Comparison of ENCODE assay signal across 8 cellular contexts in the genomic region with DNA sequence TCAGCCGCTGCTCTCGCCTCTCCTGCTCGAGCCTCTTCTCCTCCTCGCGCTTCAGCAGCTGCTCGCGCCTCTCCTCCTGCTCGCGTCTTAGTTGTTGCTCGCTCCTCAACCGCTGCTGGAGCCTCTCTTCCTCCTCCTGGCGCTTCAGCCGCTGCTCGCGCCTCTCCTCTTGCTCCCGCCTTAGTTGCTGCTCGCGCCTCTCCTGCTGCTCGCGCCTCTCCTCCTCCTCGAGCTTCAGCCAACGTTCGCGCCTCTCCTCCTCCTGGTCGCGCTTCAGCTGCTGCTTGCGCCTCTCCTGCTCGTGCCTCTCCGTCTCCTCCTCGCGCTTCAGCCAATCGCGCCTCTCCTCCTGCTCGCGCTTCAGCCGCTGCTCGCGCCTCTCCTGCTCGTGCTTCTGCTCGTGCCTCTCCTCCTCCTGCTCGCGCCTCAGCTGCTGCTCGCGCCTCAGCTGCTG. TPM values are rescaled to one million over a fixed set of nuclear protein-coding genes. Genes with fewer than 3 reads are reported as not detected.
DNase-seq lines count a peak whose midpoint lies in the region; ATAC-seq and TF ChIP-seq lines count a peak whose summit lies in the region.

No MANE protein-coding gene starts in this region.

- H3K27me3 ChIP-seq in breast epithelium (peaks cover 6 to 96% of the 10 kb centered on the region in 2 donors), Peyer's patch (peaks cover 0 to 49% of the 10 kb centered on the region in 2 donors), neural cell (ENCODE audit: insufficient read depth, low read depth, low read length) (peaks cover 60% of the 10 kb centered on the region), adrenal gland (peaks cover 75% of the 10 kb centered on the region)
- peaks cover 31% of the 10 kb centered on the region for H3K27me3 ChIP-seq in effector memory CD4-positive, alpha-beta T cell (replicated peaks; ENCODE audit: control insufficient read depth, insufficient read depth, low read length, poor library complexity, severe bottlenecking)

- H3K9me2 ChIP-seq in neural cell (ENCODE audit: insufficient read depth, low read length), result no peaks in the 10 kb centered on the region

- H3K36me3 Mint-ChIP-seq in MCF 10A (ENCODE audit: insufficient read depth, unreplicated experiment), result no peaks in the 10 kb centered on the region

- H2AFZ ChIP-seq in neural cell (ENCODE audit: low read depth, low read length), result peak overlapping the region; percentile 85

- H3K27ac ChIP-seq in breast epithelium, result no peak overlapping the region
- H3K27ac ChIP-seq in Peyer's patch, result no peak overlapping the region
- H3K27ac ChIP-seq in effector memory CD4-positive, alpha-beta T cell (ENCODE audit: insufficient read depth, low read length, poor library complexity, severe bottlenecking), result no peak overlapping the region
- H3K27ac ChIP-seq in neural cell (ENCODE audit: low read length), result peak overlapping the region; percentile 66
- no peak overlapping the region for H3K27ac ChIP-seq in adrenal gland

- peak overlapping the region; percentile 57 for H3K9ac ChIP-seq in neural cell (ENCODE audit: low read length)

- CTCF ChIA-PET in MCF 10A (lab: Yijun Ruan, JAX), result interaction anchor here (0.6 to 5.5 kb wide), 8 partner anchors 8 to 347 kb away, joined by 3 to 78 read pairs (median 5); no protein-coding TSS in a partner anchor

- H3K4me3 ChIP-seq in breast epithelium (peak overlapping the region; percentile 44 to 67 (median 48)), Peyer's patch (peak overlapping the region; percentile 8 to 50 (median 42)), neural cell (ENCODE audit: low read length) (peak overlapping the region; percentile 66), adrenal gland (peak overlapping the region in 1 of 4 donors; percentile 42)
- H3K4me3 ChIP-seq in effector memory CD4-positive, alpha-beta T cell (ENCODE audit: insufficient read depth, low read depth, low read length, poor library complexity, severe bottlenecking), result peak overlapping the region; percentile 71

- WGBS in adrenal gland, 4 donors, result 1 to 2% (median 2%) methylated on average over 33 to 44 of the region's 44 CpGs

- TF ChIP-seq RAD21 in neural cell (conservative IDR thresholded peaks at IDR 0.05), result no peak

- H3K4me2 ChIP-seq in neural cell (ENCODE audit: low read length), result peak overlapping the region; percentile 17

- TF ChIP-seq CTCF in breast epithelium (IDR thresholded peaks at IDR 0.05) (no peak), MCF 10A (IDR thresholded peaks at IDR 0.05; ENCODE audit: unreplicated experiment) (no peak), Peyer's patch (IDR thresholded peaks at IDR 0.05) (no peak), neural cell (IDR thresholded peaks at IDR 0.05; ENCODE audit: poor library complexity, severe bottlenecking) (no peak), adrenal gland (IDR thresholded peaks at IDR 0.05) (no peak)

- H3K9me3 ChIP-seq in breast epithelium, result no peaks in the 10 kb centered on the region
- peaks cover 0 to 5% (median 0%) of the 10 kb centered on the region in 4 donors for H3K9me3 ChIP-seq in Peyer's patch
- no peaks in the 10 kb centered on the region for H3K9me3 ChIP-seq in effector memory CD4-positive, alpha-beta T cell (ENCODE audit: control insufficient read depth, low read length)
- peaks cover 37% of the 10 kb centered on the region for H3K9me3 ChIP-seq in neural cell (ENCODE audit: low read length)
- H3K9me3 ChIP-seq in adrenal gland (replicated peaks in 1 of 3), result no peaks in the 10 kb centered on the region

- H3K27me3 Mint-ChIP-seq in MCF 10A (ENCODE audit: insufficient read depth, unreplicated experiment), result no peaks in the 10 kb centered on the region

- no peak for TF ChIP-seq EP300 in neural cell (conservative IDR thresholded peaks at IDR 0.05; ENCODE audit: poor library complexity, severe bottlenecking)

- BruUV-seq in MCF 10A (replicated peaks; lab: Mats Ljungman, UMichigan), result no TSS peak

- POLR2A ChIA-PET in MCF 10A (lab: Yijun Ruan, JAX), result interaction anchor here (1.3 to 4.5 kb wide), 7 partner anchors 16 to 119 kb away, joined by 3 to 45 read pairs (median 15); a partner anchor contains a TSS

- H3F3A ChIP-seq in neural cell (ENCODE audit: insufficient read depth, low read length, poor library complexity, severe bottlenecking), result no peaks in the 10 kb centered on the region

- no peaks in the 10 kb centered on the region for H3K36me3 ChIP-seq in breast epithelium
- no peaks in the 10 kb centered on the region for H3K36me3 ChIP-seq in Peyer's patch
- no peaks in the 10 kb centered on the region for H3K36me3 ChIP-seq in effector memory CD4-positive, alpha-beta T cell (ENCODE audit: control insufficient read depth, insufficient read depth, low read length)
- no peaks in the 10 kb centered on the region for H3K36me3 ChIP-seq in neural cell (ENCODE audit: insufficient read depth, low read length)
- no peaks in the 10 kb centered on the region for H3K36me3 ChIP-seq in adrenal gland (replicated peaks in 1 of 2)

- ATAC-seq in GM18511 (IDR thresholded peaks at IDR 0.05; ENCODE audit: unreplicated experiment), result no peak

- H3K4me1 ChIP-seq in breast epithelium (peaks cover 0 to 10% of the 10 kb centered on the region in 2 donors), Peyer's patch (peaks cover 4 to 48% (median 7%) of the 10 kb centered on the region in 4 donors), adrenal gland (replicated peaks in 1 of 2) (peaks cover 12 to 25% of the 10 kb centered on the region in 2 donors)
- peaks cover 30% of the 10 kb centered on the region for H3K4me1 ChIP-seq in effector memory CD4-positive, alpha-beta T cell (ENCODE audit: control insufficient read depth, insufficient read depth, low read length, poor library complexity, severe bottlenecking)

- intact Hi-C loops in breast epithelium (cut with DNase I; ENCODE audit: low total_unique reads) (no loop called here), MCF 10A (cut with micrococcal nuclease) (loop anchor here (2.0 kb wide), 1 partner anchor 31 kb away; no protein-coding TSS in a partner anchor), adrenal gland (cut with DNase I) (no loop called here)

- H3K79me2 ChIP-seq in neural cell (replicated peaks; ENCODE audit: insufficient read depth, low read length), result no peaks in the 10 kb centered on the region

- H3K27ac Mint-ChIP-seq in MCF 10A (ENCODE audit: low read depth, unreplicated experiment), result no peak overlapping the region

- H3K9me3 Mint-ChIP-seq in MCF 10A (ENCODE audit: unreplicated experiment), result peaks cover 7% of the 10 kb centered on the region

- H3K4me1 Mint-ChIP-seq in MCF 10A (ENCODE audit: insufficient read depth, unreplicated experiment), result no peaks in the 10 kb centered on the region

- no peaks in the 10 kb centered on the region for H4K20me1 ChIP-seq in neural cell (ENCODE audit: insufficient read depth)

- TF ChIP-seq POLR2A in breast epithelium (IDR thresholded peaks at IDR 0.05), result no peak
- TF ChIP-seq POLR2A in Peyer's patch (IDR thresholded peaks at IDR 0.05), result no peak
- TF ChIP-seq POLR2A in adrenal gland (IDR thresholded peaks at IDR 0.05), result no peak

- DNase-seq in breast epithelium (ENCODE audit: low spot score in 2 of 2) (no peak), MCF 10A (ENCODE audit: unreplicated experiment) (no peak), Peyer's patch (no peak), adrenal gland (no peak), NCI-H2029 (lab: John Stamatoyannopoulos, UW) (no peak)
- DNase-seq in effector memory CD4-positive, alpha-beta T cell, result no peak

- no peak overlapping the region for H3K4me3 Mint-ChIP-seq in MCF 10A (ENCODE audit: unreplicated experiment)

TF ChIP-seq in neural cell, 6 proteins besides CTCF, POLR2A, EP300 and RAD21:
- peak; percentile 27 for TF ChIP-seq POLR2AphosphoS5 (IDR thresholded peaks at IDR 0.05)
- TF ChIP-seq, protein P1, sequence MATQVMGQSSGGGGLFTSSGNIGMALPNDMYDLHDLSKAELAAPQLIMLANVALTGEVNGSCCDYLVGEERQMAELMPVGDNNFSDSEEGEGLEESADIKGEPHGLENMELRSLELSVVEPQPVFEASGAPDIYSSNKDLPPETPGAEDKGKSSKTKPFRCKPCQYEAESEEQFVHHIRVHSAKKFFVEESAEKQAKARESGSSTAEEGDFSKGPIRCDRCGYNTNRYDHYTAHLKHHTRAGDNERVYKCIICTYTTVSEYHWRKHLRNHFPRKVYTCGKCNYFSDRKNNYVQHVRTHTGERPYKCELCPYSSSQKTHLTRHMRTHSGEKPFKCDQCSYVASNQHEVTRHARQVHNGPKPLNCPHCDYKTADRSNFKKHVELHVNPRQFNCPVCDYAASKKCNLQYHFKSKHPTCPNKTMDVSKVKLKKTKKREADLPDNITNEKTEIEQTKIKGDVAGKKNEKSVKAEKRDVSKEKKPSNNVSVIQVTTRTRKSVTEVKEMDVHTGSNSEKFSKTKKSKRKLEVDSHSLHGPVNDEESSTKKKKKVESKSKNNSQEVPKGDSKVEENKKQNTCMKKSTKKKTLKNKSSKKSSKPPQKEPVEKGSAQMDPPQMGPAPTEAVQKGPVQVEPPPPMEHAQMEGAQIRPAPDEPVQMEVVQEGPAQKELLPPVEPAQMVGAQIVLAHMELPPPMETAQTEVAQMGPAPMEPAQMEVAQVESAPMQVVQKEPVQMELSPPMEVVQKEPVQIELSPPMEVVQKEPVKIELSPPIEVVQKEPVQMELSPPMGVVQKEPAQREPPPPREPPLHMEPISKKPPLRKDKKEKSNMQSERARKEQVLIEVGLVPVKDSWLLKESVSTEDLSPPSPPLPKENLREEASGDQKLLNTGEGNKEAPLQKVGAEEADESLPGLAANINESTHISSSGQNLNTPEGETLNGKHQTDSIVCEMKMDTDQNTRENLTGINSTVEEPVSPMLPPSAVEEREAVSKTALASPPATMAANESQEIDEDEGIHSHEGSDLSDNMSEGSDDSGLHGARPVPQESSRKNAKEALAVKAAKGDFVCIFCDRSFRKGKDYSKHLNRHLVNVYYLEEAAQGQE (IDR thresholded peaks at IDR 0.05; ENCODE audit: borderline replicate concordance), result peak; percentile 15
- no peak for TF ChIP-seq EZH2 (IDR thresholded peaks at IDR 0.05; ENCODE audit: borderline replicate concordance, insufficient read depth, low read length, poor library complexity, severe bottlenecking)

RNA-seq across cellular contexts. Expression of a gene that starts 3.7 kb away (rescaled TPM):
- total RNA-seq in breast epithelium (1 to 10 TPM in 1 of 3 donors, under 1 TPM in 2; under 0.01 to 3.0 (median 0.15) TPM), MCF 10A (2022) (0.12 and 0.22 TPM in 2 replicates), Peyer's patch (1 to 10 TPM in 1 of 4 donors, under 1 TPM in 3; 0.13 to 5.8 (median 0.46) TPM), adrenal gland (under 1 TPM in 7 of 8 donors, not detected in 1; 0.07 to 0.30 (median 0.18) TPM)
- polyA plus RNA-seq in neural cell (0.14 and 0.26 TPM in 2 replicates), adrenal gland (under 1 TPM; 0.05 to 0.32 (median 0.17) TPM)
- polyA minus RNA-seq in neural cell, result 0.12 TPM in 1 of 2 replicates, not detected in the other

RNA-seq across cellular contexts. Expression of a gene that starts 22.7 kb away (rescaled TPM):
- total RNA-seq in breast epithelium, result not detected
- not detected in 2 replicates for total RNA-seq in MCF 10A (2022)
- not detected for total RNA-seq in Peyer's patch
- not detected in 2 replicates for polyA plus RNA-seq in neural cell
- not detected in 2 replicates for polyA minus RNA-seq in neural cell
- total RNA-seq in adrenal gland, result not detected
- polyA plus RNA-seq in adrenal gland, result not detected

RNA-seq across cellular contexts. Expression of a gene that starts 47.5 kb away (rescaled TPM):
- total RNA-seq in breast epithelium (not detected), MCF 10A (2022) (not detected in 2 replicates), Peyer's patch (not detected), adrenal gland (not detected)
- polyA plus RNA-seq in neural cell (not detected in 2 replicates), adrenal gland (not detected)
- not detected in 2 replicates for polyA minus RNA-seq in neural cell
